Comparison of ENCODE assay signal across 19 cellular contexts in genomic region chr17:81561494-81561885, GRCh38. TPM values are rescaled to one million over a fixed set of nuclear protein-coding genes. Genes with fewer than 3 reads are reported as not detected.
DNase-seq lines count a peak whose midpoint lies in the region; ATAC-seq and FAIRE-seq lines count a peak whose summit lies in the region.
"Had no signal": no experiment of that assay in that cellular context is flagged by ENCODE, and none has a peak within 500 bp of the region (broad histone marks: within the 10 kb centered on the region; RNA-seq: fewer than 3 reads in every experiment).

No MANE protein-coding gene starts in this region.

- no peaks in the 10 kb centered on the region for H3K9me3 Mint-ChIP-seq in dendritic cell treated with granulocyte-macrophage colony-stimulating factor and Interleukin-4, amounts not matched to agents 40 ng/mL and 50 ng/mL, for 4 days
- H3K9me3 Mint-ChIP-seq: activated CD4-positive, alpha-beta T cell treated with anti-CD3 and anti-CD28 coated beads, Interleukin-2, amount 10 ng/mL, durations not matched to agents 7 days and 5 days; activated T-cell treated with anti-CD3 and anti-CD28 coated beads, Interleukin-2, amount 50 U/mL, for 4 hours; CD8-positive, alpha-beta memory T cell; natural killer cell treated with Interleukin-12 subunit alpha and Interleukin-12 subunit beta and Interleukin-15 and Interleukin-18, amount 100 ng/mL, for 72 hours; T-helper 2 cell treated with Interferon-gamma antibody and Interleukin-4, amounts not matched to agents 5 μg/mL and 100 μg/mL, for 36 hours; type B pancreatic cell had no signal

- peaks cover 26% of the 10 kb centered on the region for H3K79me2 ChIP-seq in GM23248 (ENCODE audit: insufficient read depth)

- in situ Hi-C loops in GM23248 (cut with MboI): no loop called here

- no peak overlapping the region for H3K4me3 Mint-ChIP-seq in dendritic cell treated with granulocyte-macrophage colony-stimulating factor and Interleukin-4, amounts not matched to agents 40 ng/mL and 50 ng/mL, for 4 days
- H3K4me3 Mint-ChIP-seq: activated CD4-positive, alpha-beta T cell treated with anti-CD3 and anti-CD28 coated beads, Interleukin-2, amount 10 ng/mL, durations not matched to agents 7 days and 5 days; activated T-cell treated with anti-CD3 and anti-CD28 coated beads, Interleukin-2, amount 50 U/mL, for 4 hours; CD8-positive, alpha-beta memory T cell; natural killer cell treated with Interleukin-12 subunit alpha and Interleukin-12 subunit beta and Interleukin-15 and Interleukin-18, amount 100 ng/mL, for 72 hours; T-helper 2 cell treated with Interferon-gamma antibody and Interleukin-4, amounts not matched to agents 5 μg/mL and 100 μg/mL, for 36 hours; type B pancreatic cell had no signal

- H3K27me3 ChIP-seq in GM23248 (replicated peaks; ENCODE audit: insufficient read depth) (no peaks in the 10 kb centered on the region), skeletal muscle satellite cell (ENCODE audit: control insufficient read depth, insufficient read depth, low read length) (no peaks in the 10 kb centered on the region)

- peak overlapping the region; percentile 36; the same call in 1 of the 2 replicates for H3K9ac ChIP-seq in GM23248
- peak overlapping the region; percentile 7 for H3K9ac ChIP-seq in skeletal muscle satellite cell (ENCODE audit: low read depth, low read length)

- no peaks in the 10 kb centered on the region for H3K9me2 ChIP-seq in GM23248 (ENCODE audit: insufficient read depth)

- H3K36me3 ChIP-seq in GM23248 (ENCODE audit: low read depth): peaks cover 37% of the 10 kb centered on the region
- H3K36me3 ChIP-seq in skeletal muscle satellite cell (ENCODE audit: insufficient read depth, low read length): peaks cover 75% of the 10 kb centered on the region

- no peaks in the 10 kb centered on the region for H3K9me3 ChIP-seq in GM23248 (ENCODE audit: low read depth)
- H3K9me3 ChIP-seq in skeletal muscle satellite cell (replicated peaks; ENCODE audit: low read length): no peaks in the 10 kb centered on the region

- H3K36me3 Mint-ChIP-seq in dendritic cell treated with granulocyte-macrophage colony-stimulating factor and Interleukin-4, amounts not matched to agents 40 ng/mL and 50 ng/mL, for 4 days (ENCODE audit: low read depth): peaks cover 93% of the 10 kb centered on the region
- H3K36me3 Mint-ChIP-seq: natural killer cell treated with Interleukin-12 subunit alpha and Interleukin-12 subunit beta and Interleukin-15 and Interleukin-18, amount 100 ng/mL, for 72 hours had no signal

- peak; percentile 79 for DNase-seq in GM23248
- peak; percentile 16 for DNase-seq in RCC 7860 (ENCODE audit: low spot score)
- DNase-seq in C1 segment of cervical spinal cord (lab: John Stamatoyannopoulos, UW): no peak
- no peak for DNase-seq in NCI-H69 (lab: John Stamatoyannopoulos, UW)
- no peak for DNase-seq in GOT3 (lab: John Stamatoyannopoulos, UW)
- DNase-seq: activated CD4-positive, alpha-beta T cell treated with anti-CD3 and anti-CD28 coated beads, Interleukin-2, amount 10 ng/mL, durations not matched to agents 7 days and 5 days; activated T-cell treated with anti-CD3 and anti-CD28 coated beads, Interleukin-2, amount 50 U/mL, for 4 hours; amygdala; CD8-positive, alpha-beta memory T cell; NCI-H1436 treated with DMSO at 0.1 percent for 48 hours; NCI-H510A treated with DMSO at 0.1 percent for 48 hours; stimulated activated CD4-positive, alpha-beta T cell treated with anti-CD3 and anti-CD28 coated beads, Interleukin-4, amount 100 ng/mL, for 1 hour had no signal

- H3K4me3 ChIP-seq in GM23248: no peak overlapping the region
- no peak overlapping the region for H3K4me3 ChIP-seq in skeletal muscle satellite cell (ENCODE audit: low read length)

- H3K4me2 ChIP-seq in GM23248 (ENCODE audit: unreplicated experiment) (no peak overlapping the region), skeletal muscle satellite cell (ENCODE audit: low read length) (peak overlapping the region; percentile 23)

- H2AFZ ChIP-seq in GM23248: no peak overlapping the region

- H3F3A ChIP-seq in GM23248 (ENCODE audit: insufficient read depth): peaks cover 54% of the 10 kb centered on the region

- intact Hi-C loops in dendritic cell treated with granulocyte-macrophage colony-stimulating factor and Interleukin-4, amounts not matched to agents 40 ng/mL and 50 ng/mL, for 4 days (cut with micrococcal nuclease): no loop called here

- peak overlapping the region; percentile 74 for H3K27ac ChIP-seq in GM23248

- FAIRE-seq in RCC 7860 (lab: Jason Lieb, UNC): no peak
- FAIRE-seq: colon had no signal

- H4K20me1 ChIP-seq in GM23248 (ENCODE audit: insufficient read depth): no peaks in the 10 kb centered on the region

- H3K4me1 ChIP-seq in GM23248 (ENCODE audit: insufficient read depth) (peaks cover 51% of the 10 kb centered on the region), skeletal muscle satellite cell (ENCODE audit: control insufficient read depth, insufficient read depth, low read length) (peaks cover 68% of the 10 kb centered on the region)

- 51 to 57% methylated on average over 4 of the region's 4 CpGs for WGBS in GM23248 (ENCODE audit: low coverage in 1 of 2, low lambda C conversion rate in 2 of 2, missing lambda C conversion rate in 2 of 2), 2 experiments

- H3K4me1 Mint-ChIP-seq in dendritic cell treated with granulocyte-macrophage colony-stimulating factor and Interleukin-4, amounts not matched to agents 40 ng/mL and 50 ng/mL, for 4 days (ENCODE audit: low read depth): peaks cover 78% of the 10 kb centered on the region
- H3K4me1 Mint-ChIP-seq: CD8-positive, alpha-beta memory T cell had no signal

- H3K27ac Mint-ChIP-seq in dendritic cell treated with granulocyte-macrophage colony-stimulating factor and Interleukin-4, amounts not matched to agents 40 ng/mL and 50 ng/mL, for 4 days: peak overlapping the region; percentile 86
- H3K27ac Mint-ChIP-seq: activated CD4-positive, alpha-beta T cell treated with anti-CD3 and anti-CD28 coated beads, Interleukin-2, amount 10 ng/mL, durations not matched to agents 7 days and 5 days; natural killer cell treated with Interleukin-12 subunit alpha and Interleukin-12 subunit beta and Interleukin-15 and Interleukin-18, amount 100 ng/mL, for 72 hours; T-helper 2 cell treated with Interferon-gamma antibody and Interleukin-4, amounts not matched to agents 5 μg/mL and 100 μg/mL, for 36 hours; type B pancreatic cell had no signal

- no peaks in the 10 kb centered on the region for H3K27me3 Mint-ChIP-seq in dendritic cell treated with granulocyte-macrophage colony-stimulating factor and Interleukin-4, amounts not matched to agents 40 ng/mL and 50 ng/mL, for 4 days
- H3K27me3 Mint-ChIP-seq: activated CD4-positive, alpha-beta T cell treated with anti-CD3 and anti-CD28 coated beads, Interleukin-2, amount 10 ng/mL, durations not matched to agents 7 days and 5 days; natural killer cell treated with Interleukin-12 subunit alpha and Interleukin-12 subunit beta and Interleukin-15 and Interleukin-18, amount 100 ng/mL, for 72 hours; type B pancreatic cell had no signal

- ATAC-seq in HG02852 (IDR thresholded peaks at IDR 0.05; ENCODE audit: unreplicated experiment): no peak
- ATAC-seq: natural killer cell treated with Interleukin-12 subunit alpha and Interleukin-12 subunit beta and Interleukin-15 and Interleukin-18, amount 100 ng/mL, for 72 hours had no signal

RNA-seq across cellular contexts. Expression of gene FAAP100, which starts 9.3 kb away (rescaled TPM):
- total RNA-seq in GM23248 (2014; rRNA removed; shearing (Covaris generic)): 44.9 and 45.5 TPM in 2 replicates
- 25.2 and 25.7 TPM in 2 replicates for polyA plus RNA-seq in GM23248 (2016; fragmentation: Nextera tagmentation; extraction: Ambion mirVana)
- 26.2 and 31.2 TPM in 2 replicates for total RNA-seq in skeletal muscle satellite cell (2012; rRNA removed)

RNA-seq across cellular contexts. Expression of gene FSCN2, which starts 33.3 kb away (rescaled TPM):
- 2.3 and 3.2 TPM in 2 replicates for total RNA-seq in GM23248 (2014; rRNA removed; shearing (Covaris generic))
- 0.23 and 0.48 TPM in 2 replicates for polyA plus RNA-seq in GM23248 (2016; fragmentation: Nextera tagmentation; extraction: Ambion mirVana)
- total RNA-seq in skeletal muscle satellite cell (2012; rRNA removed): 0.76 and 1.3 TPM in 2 replicates
- polyA plus RNA-seq: CD8-positive, alpha-beta memory T cell had no signal

RNA-seq across cellular contexts. Expression of gene ACTG1, which starts 48.9 kb away (rescaled TPM):
- total RNA-seq in GM23248 (2014; rRNA removed; shearing (Covaris generic)): 8,476 and 9,349 TPM in 2 replicates
- polyA plus RNA-seq in GM23248 (2016; fragmentation: Nextera tagmentation; extraction: Ambion mirVana): 3,778 and 3,933 TPM in 2 replicates
- total RNA-seq in skeletal muscle satellite cell (2012; rRNA removed): 9,662 and 11,711 TPM in 2 replicates

Comparison
In these comparisons a context has a peak if more than half of its experiments do, and no peak if none do; other contexts are left out.
1. DNase-seq: peak in GM23248 (single experiment) and RCC 7860 (single experiment); none in C1 segment of cervical spinal cord (0 of 14), NCI-H69 (single experiment) and GOT3 (single experiment).